ENCODE assay signal across 1 cellular context in the genomic region with DNA sequence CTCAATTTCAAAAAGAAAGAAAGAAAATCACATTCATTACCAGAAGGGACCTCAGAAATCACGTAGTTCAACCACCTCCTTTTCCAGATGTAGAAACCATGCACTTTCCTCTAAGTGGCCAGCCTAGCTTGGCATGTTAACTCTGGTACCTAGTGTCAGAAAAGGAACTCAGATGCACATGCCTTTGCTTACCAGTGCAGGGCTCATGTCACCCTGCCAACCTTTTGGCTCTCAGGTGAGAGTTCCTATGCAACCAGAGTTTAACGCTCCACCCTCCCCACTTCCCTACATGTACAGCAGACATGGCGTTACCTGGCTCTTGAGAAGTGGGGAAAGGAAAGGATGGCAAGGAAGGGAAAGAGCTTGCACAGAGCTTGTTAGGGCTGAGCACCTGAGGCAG.
TF ChIP-seq lines count a peak whose summit lies in the region.

No MANE protein-coding gene starts in this region.

TF ChIP-seq in H1, 55 proteins besides CTCF, POLR2A, EP300 and RAD21:
- TF ChIP-seq TAF1 (IDR thresholded peaks at IDR 0.05; ENCODE audit: low read depth, low read length) (no peak), POLR2AphosphoS5 (IDR thresholded peaks at IDR 0.05; ENCODE audit: low read depth, low read length) (peak; percentile 46; the same call in 1 of the 2 replicates)
